In the genomic region with DNA sequence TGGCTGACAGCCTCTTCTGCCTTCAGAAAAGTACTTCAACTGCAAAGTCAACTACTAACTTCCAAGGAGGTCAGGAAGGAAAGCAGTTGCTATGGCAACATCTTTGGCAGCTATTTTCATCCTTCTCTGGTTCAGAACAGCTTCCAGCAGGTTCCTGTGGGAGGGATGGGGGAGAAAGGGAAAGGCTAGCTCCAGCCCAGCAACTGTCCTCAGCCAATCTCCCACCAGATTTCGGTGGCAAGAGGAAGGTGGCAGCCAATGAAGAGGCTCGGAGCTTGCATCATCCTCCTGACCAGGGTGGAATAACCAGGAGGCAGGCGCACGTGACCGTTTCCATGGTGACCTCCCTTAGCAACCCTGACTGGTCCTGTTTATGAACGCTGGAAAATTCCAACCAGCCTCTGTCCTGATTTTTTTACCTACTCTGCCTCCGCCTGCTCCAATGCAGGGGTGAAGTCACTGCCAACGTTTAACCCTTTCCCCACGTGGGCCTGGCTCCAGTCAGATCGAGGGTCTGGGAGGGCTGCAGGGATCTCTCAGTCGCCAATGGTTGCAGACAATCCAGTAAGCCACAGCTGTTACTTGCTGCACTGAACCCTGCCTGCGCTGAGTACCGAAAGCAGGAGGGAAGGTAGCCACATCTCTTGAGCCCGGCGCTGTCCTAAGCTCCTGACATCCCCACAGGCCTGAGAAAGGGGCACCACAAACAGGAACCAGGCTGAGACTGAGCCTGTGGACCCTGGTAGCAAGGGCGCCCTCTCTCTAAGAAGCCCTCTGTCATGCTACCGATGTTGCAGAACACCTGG, we compare ENCODE assay signal across 8 cellular contexts. TPM values are rescaled to one million over a fixed set of nuclear protein-coding genes. Genes with fewer than 3 reads are reported as not detected.
A peak's percentile ranks its signal among the peaks of the same experiment; 100 is the strongest.
DNase-seq lines count a peak whose midpoint lies in the region; ATAC-seq, FAIRE-seq and TF ChIP-seq lines count a peak whose summit lies in the region.

No MANE protein-coding gene starts in this region.

- H3K36me3 ChIP-seq in keratinocyte (ENCODE audit: control insufficient read depth in 2 of 2, extremely low read depth in 1 of 2, insufficient read depth in 2 of 2, low read length in 2 of 2) (no peaks in the 10 kb centered on the region), skeletal muscle satellite cell (ENCODE audit: insufficient read depth, low read length) (no peaks in the 10 kb centered on the region)

- H3K79me2 ChIP-seq in keratinocyte (ENCODE audit: control insufficient read depth, insufficient read depth, low read length), result peaks cover 3% of the 10 kb centered on the region

- dilution Hi-C loops in keratinocyte (cut with MboI; ENCODE audit: extremely low pct_ligation_motif_present, low sequenced_read_pairs), result no loop called here

- H3K4me2 ChIP-seq in keratinocyte (ENCODE audit: control insufficient read depth, extremely low read depth, insufficient read depth, low read depth, low read length) (peak overlapping the region; percentile 63), skeletal muscle satellite cell (ENCODE audit: low read length) (peak overlapping the region; percentile 72)

- FAIRE-seq in keratinocyte (lab: Jason Lieb, UNC), result peak; percentile 76

- H3K27ac ChIP-seq in cingulate gyrus (ENCODE audit: low read depth, low read length) (peak overlapping the region; percentile 100), keratinocyte (ENCODE audit: control insufficient read depth, insufficient read depth, low read length) (peak overlapping the region; percentile 94)

- H3K4me3 ChIP-seq in keratinocyte (ENCODE audit: control insufficient read depth in 2 of 3, extremely low read depth in 1 of 3, insufficient read depth in 2 of 3, low read depth in 1 of 3, low read length in 3 of 3), result peak overlapping the region in 2 of 3 experiments; percentile 15 to 37
- H3K4me3 ChIP-seq in skeletal muscle satellite cell (ENCODE audit: low read length), result peak overlapping the region; percentile 41

- TF ChIP-seq CTCF in keratinocyte (optimal IDR thresholded peaks at IDR 0.05 in 1 of 3, IDR thresholded peaks at IDR 0.05 in 1 of 3, conservative IDR thresholded peaks at IDR 0.05 in 1 of 3; ENCODE audit: extremely low read depth in 1 of 3, insufficient read depth in 2 of 3, low read length in 3 of 3), result peak in 1 of 3 experiments; percentile 35

- ATAC-seq in GM19438 (IDR thresholded peaks at IDR 0.05; ENCODE audit: low read depth, unreplicated experiment), result peak; percentile 57
- ATAC-seq in GM18511 (IDR thresholded peaks at IDR 0.05; ENCODE audit: unreplicated experiment), result no peak

- H3K9ac ChIP-seq in keratinocyte (ENCODE audit: control insufficient read depth, extremely low read depth, insufficient read depth, low read length), result peak overlapping the region; percentile 86
- peak overlapping the region; percentile 88 for H3K9ac ChIP-seq in skeletal muscle satellite cell (ENCODE audit: low read depth, low read length)

- H3K27me3 ChIP-seq in keratinocyte (ENCODE audit: control insufficient read depth, extremely low read depth, insufficient read depth, low read length) (no peaks in the 10 kb centered on the region), skeletal muscle satellite cell (ENCODE audit: control insufficient read depth, insufficient read depth, low read length) (no peaks in the 10 kb centered on the region)

- H3K4me1 ChIP-seq in keratinocyte (ENCODE audit: control insufficient read depth, extremely low read depth, insufficient read depth, low read length) (peaks cover 77% of the 10 kb centered on the region), skeletal muscle satellite cell (ENCODE audit: control insufficient read depth, insufficient read depth, low read length) (peaks cover 71% of the 10 kb centered on the region)

- no peaks in the 10 kb centered on the region for H4K20me1 ChIP-seq in keratinocyte (ENCODE audit: control insufficient read depth, extremely low read depth, insufficient read depth, low read length)

- peaks cover 6% of the 10 kb centered on the region for H3K9me1 ChIP-seq in keratinocyte (ENCODE audit: control insufficient read depth, extremely low read depth, insufficient read depth, low read length)

- DNase-seq in C1 segment of cervical spinal cord (lab: John Stamatoyannopoulos, UW) (peak; percentile 76 to 100 (median 98)), NAMALWA (ENCODE audit: low spot score) (peak; percentile 93), SHP77 (lab: John Stamatoyannopoulos, UW) (peak; percentile 99), keratinocyte (ENCODE audit: low read depth, low spot score) (no peak)

- peak overlapping the region; percentile 4 for H2AFZ ChIP-seq in keratinocyte (ENCODE audit: control insufficient read depth, low read length)

- H3K9me3 ChIP-seq in keratinocyte (ENCODE audit: control insufficient read depth, low read depth, low read length) (no peaks in the 10 kb centered on the region), skeletal muscle satellite cell (replicated peaks; ENCODE audit: low read length) (no peaks in the 10 kb centered on the region)

RNA-seq across cellular contexts. Expression of gene MALAT1, which starts 11.2 kb away (rescaled TPM):
- 337 to 1,845 TPM (median 1,768 TPM) in 3 replicates for polyA plus RNA-seq in keratinocyte
- 22,009 TPM for polyA plus RNA-seq in keratinocyte (2011; ENCODE audit: low read depth)
- polyA plus RNA-seq in keratinocyte (2011; cell fraction: cytosol; rRNA removed), result 14.9 and 37.5 TPM in 2 replicates
- 6,319 and 7,235 TPM in 2 replicates for polyA plus RNA-seq in keratinocyte (2011; cell fraction: nucleus; rRNA removed)
- polyA plus RNA-seq in keratinocyte (2012; ENCODE audit: low replicate concordance), result 429 and 9,619 TPM in 2 replicates
- polyA minus RNA-seq in keratinocyte, result 2,284 to 11,976 TPM (median 9,145 TPM) in 3 replicates
- polyA minus RNA-seq in keratinocyte (2011; cell fraction: cytosol; rRNA and poly(A)+ RNA removed), result 408 TPM
- 24,947 and 60,709 TPM in 2 replicates for polyA minus RNA-seq in keratinocyte (2011; cell fraction: nucleus; rRNA and poly(A)+ RNA removed)
- 6,738 and 7,377 TPM in 2 replicates for total RNA-seq in skeletal muscle satellite cell (2012; rRNA removed)

RNA-seq across cellular contexts. Expression of gene SCYL1, which starts 37.2 kb away (rescaled TPM):
- 31.3 to 51.2 TPM (median 44.1 TPM) in 3 replicates for polyA plus RNA-seq in keratinocyte
- 25.3 TPM for polyA plus RNA-seq in keratinocyte (2011; ENCODE audit: low read depth)
- polyA plus RNA-seq in keratinocyte (2011; cell fraction: cytosol; rRNA removed), result 40.7 and 65.2 TPM in 2 replicates
- polyA plus RNA-seq in keratinocyte (2011; cell fraction: nucleus; rRNA removed), result 52.1 and 72.4 TPM in 2 replicates
- 33.0 and 44.5 TPM in 2 replicates for polyA plus RNA-seq in keratinocyte (2012; ENCODE audit: low replicate concordance)
- polyA minus RNA-seq in keratinocyte, result 34.8 to 75.0 TPM (median 43.7 TPM) in 3 replicates
- polyA minus RNA-seq in keratinocyte (2011; cell fraction: cytosol; rRNA and poly(A)+ RNA removed), result 43.0 TPM
- polyA minus RNA-seq in keratinocyte (2011; cell fraction: nucleus; rRNA and poly(A)+ RNA removed), result 24.6 and 32.7 TPM in 2 replicates
- 92.8 and 102 TPM in 2 replicates for total RNA-seq in skeletal muscle satellite cell (2012; rRNA removed)
